ENCODE assay signal across 9 cellular contexts in genomic region chr14:88323086-88323519, GRCh38. TPM values are rescaled to one million over a fixed set of nuclear protein-coding genes. Genes with fewer than 3 reads are reported as not detected.
DNase-seq lines count a peak whose midpoint lies in the region; ATAC-seq and TF ChIP-seq lines count a peak whose summit lies in the region.
"Had no signal": no experiment of that assay in that cellular context is flagged by ENCODE, and none has a peak within 500 bp of the region (broad histone marks: within the 10 kb centered on the region; RNA-seq: fewer than 3 reads in every experiment).

Gene KCNK10 (minus strand): TSS chr14:88323269. CDS start chr14:88322798, 471 bp downstream.

- no peak for DNase-seq in stimulated activated naive CD8-positive, alpha-beta T cell treated with anti-CD3 and anti-CD28 coated beads, Interleukin-15, Interleukin-2, amounts not matched to agents 100 U/mL and 50 U/mL, for 24 hours
- DNase-seq in ascending aorta (ENCODE audit: low spot score in 2 of 2) (no peak), lower lobe of right lung (no peak), NCI-H82 (lab: John Stamatoyannopoulos, UW) (no peak)
- no peak for DNase-seq in activated CD4-positive, CD25-positive, alpha-beta regulatory T cell treated with anti-CD3 and anti-CD28 coated beads, Interleukin-2, amount 50 U/mL, for 72 hours

- no peaks in the 10 kb centered on the region for H3K27me3 ChIP-seq in ascending aorta
- H3K27me3 ChIP-seq in lower lobe of right lung (ENCODE audit: low read depth), result peaks cover 81% of the 10 kb centered on the region

- H3K4me1 ChIP-seq in ascending aorta (peaks cover 0 to 2% of the 10 kb centered on the region in 2 donors), lower lobe of right lung (peaks cover 4% of the 10 kb centered on the region)

- H3K9me3 ChIP-seq in ascending aorta (no peaks in the 10 kb centered on the region), lower lobe of right lung (no peaks in the 10 kb centered on the region)

- H3K36me3 ChIP-seq in ascending aorta (no peaks in the 10 kb centered on the region), lower lobe of right lung (no peaks in the 10 kb centered on the region)

- no peak within 1 kb of the TSS for H3K27ac ChIP-seq in ascending aorta
- no peak within 1 kb of the TSS for H3K27ac ChIP-seq in lower lobe of right lung

- no peak for ATAC-seq in stimulated activated naive CD8-positive, alpha-beta T cell treated with anti-CD3 and anti-CD28 coated beads, Interleukin-15, Interleukin-2, amounts not matched to agents 100 U/mL and 50 U/mL, for 24 hours
- ATAC-seq in HG03045 (IDR thresholded peaks at IDR 0.05; ENCODE audit: unreplicated experiment) (peak; percentile 27), lower lobe of right lung (no peak), HG03469 (IDR thresholded peaks at IDR 0.05; ENCODE audit: unreplicated experiment) (no peak)
- ATAC-seq: HCT116 had no signal

- intact Hi-C loops in ascending aorta (cut with DNase I) (no loop called here), lower lobe of right lung (cut with DNase I) (no loop called here)

- no peaks in the 10 kb centered on the region for H3K9me3 Mint-ChIP-seq in stimulated activated naive CD8-positive, alpha-beta T cell treated with anti-CD3 and anti-CD28 coated beads, Interleukin-15, Interleukin-2, amounts not matched to agents 100 ng/mL and 50 ng/mL, for 24 hours

- H3K4me3 ChIP-seq in ascending aorta, result peak within 1 kb of the TSS; percentile 27 to 36
- peak within 1 kb of the TSS; percentile 17 for H3K4me3 ChIP-seq in lower lobe of right lung

- H3K36me3 Mint-ChIP-seq in stimulated activated naive CD8-positive, alpha-beta T cell treated with anti-CD3 and anti-CD28 coated beads, Interleukin-15, Interleukin-2, amounts not matched to agents 100 ng/mL and 50 ng/mL, for 24 hours (ENCODE audit: low read depth), result no peaks in the 10 kb centered on the region

- peaks cover 4% of the 10 kb centered on the region for H3K4me1 Mint-ChIP-seq in stimulated activated naive CD8-positive, alpha-beta T cell treated with anti-CD3 and anti-CD28 coated beads, Interleukin-15, Interleukin-2, amounts not matched to agents 100 ng/mL and 50 ng/mL, for 24 hours (ENCODE audit: low read depth)

- TF ChIP-seq CTCF in ascending aorta (IDR thresholded peaks at IDR 0.05) (no peak), lower lobe of right lung (IDR thresholded peaks at IDR 0.05) (no peak)

- peaks cover 49% of the 10 kb centered on the region for H3K27me3 Mint-ChIP-seq in stimulated activated naive CD8-positive, alpha-beta T cell treated with anti-CD3 and anti-CD28 coated beads, Interleukin-15, Interleukin-2, amounts not matched to agents 100 ng/mL and 50 ng/mL, for 24 hours

- peak within 1 kb of the TSS; percentile 55 for H3K4me3 Mint-ChIP-seq in stimulated activated naive CD8-positive, alpha-beta T cell treated with anti-CD3 and anti-CD28 coated beads, Interleukin-15, Interleukin-2, amounts not matched to agents 100 ng/mL and 50 ng/mL, for 24 hours

- no peak within 1 kb of the TSS for H3K27ac Mint-ChIP-seq in stimulated activated naive CD8-positive, alpha-beta T cell treated with anti-CD3 and anti-CD28 coated beads, Interleukin-15, Interleukin-2, amounts not matched to agents 100 ng/mL and 50 ng/mL, for 24 hours

RNA-seq across cellular contexts. Expression of gene KCNK10, which starts in this region (rescaled TPM):
- total RNA-seq in ascending aorta (not detected), lower lobe of right lung (not detected)
